ENCODE assay signal across 15 cellular contexts in genomic region chr10:128539784-128540759, GRCh38.
DNase-seq lines count a peak whose midpoint lies in the region; ATAC-seq and TF ChIP-seq lines count a peak whose summit lies in the region.
"Had no signal": no experiment of that assay in that cellular context is flagged by ENCODE, and none has a peak within 500 bp of the region (broad histone marks: within the 10 kb centered on the region; RNA-seq: fewer than 3 reads in every experiment).

No MANE protein-coding gene starts in this region.

- peaks cover 31% of the 10 kb centered on the region for H3K27me3 ChIP-seq in HUES48 (ENCODE audit: control insufficient read depth, insufficient read depth, low read length)

- peak overlapping the region; percentile 61 for H3K4me3 ChIP-seq in HUES48 (ENCODE audit: low read depth, low read length)
- peak overlapping the region; percentile 20 for H3K4me3 ChIP-seq in iPS-11a (ENCODE audit: low read depth, low read length)

- no peak overlapping the region; the same call in 1 of the 2 replicates for H3K9ac ChIP-seq in HUES48 (ENCODE audit: low read depth, low read length)

- H3K9me3 ChIP-seq in HUES48 (ENCODE audit: control insufficient read depth, insufficient read depth, low read length) = no peaks in the 10 kb centered on the region

- peaks cover 0 to 8% (median 0%) of the 10 kb centered on the region in 5 experiments for H3K9me3 Mint-ChIP-seq in brain
- H3K9me3 Mint-ChIP-seq: activated B cell treated with CpG ODN at 0.5 μM for 24 hours; stimulated activated naive CD8-positive, alpha-beta T cell treated with anti-CD3 and anti-CD28 coated beads, Interleukin-15, Interleukin-2, amounts not matched to agents 100 ng/mL and 50 ng/mL, for 24 hours had no signal

- peaks cover 78% of the 10 kb centered on the region for H3K4me1 ChIP-seq in HUES48 (ENCODE audit: control insufficient read depth, insufficient read depth, low read length)

- H3K4me3 Mint-ChIP-seq in brain = peak overlapping the region; percentile 75 to 81 (median 80)
- H3K4me3 Mint-ChIP-seq: activated B cell treated with CpG ODN at 0.5 μM for 24 hours; stimulated activated naive CD8-positive, alpha-beta T cell treated with anti-CD3 and anti-CD28 coated beads, Interleukin-15, Interleukin-2, amounts not matched to agents 100 ng/mL and 50 ng/mL, for 24 hours had no signal

- peak overlapping the region in 3 of 5 experiments; percentile 91 to 96 (median 93) for H3K27ac Mint-ChIP-seq in brain
- H3K27ac Mint-ChIP-seq: activated B cell treated with CpG ODN at 0.5 μM for 24 hours; CD14-positive monocyte; stimulated activated naive CD8-positive, alpha-beta T cell treated with anti-CD3 and anti-CD28 coated beads, Interleukin-15, Interleukin-2, amounts not matched to agents 100 ng/mL and 50 ng/mL, for 24 hours had no signal

- no peak overlapping the region for H3K27ac ChIP-seq in HUES48 (ENCODE audit: low read depth, low read length)

- no peak for TF ChIP-seq CTCF in brain (conservative IDR thresholded peaks at IDR 0.05)

- ATAC-seq in GM18517 (IDR thresholded peaks at IDR 0.05; ENCODE audit: unreplicated experiment) = no peak
- ATAC-seq: PC-3 had no signal

- DNase-seq in retina = peak; percentile 59
- no peak for DNase-seq in DMS53 treated with DMSO at 0.1 percent for 48 hours (lab: John Stamatoyannopoulos, UW; ENCODE audit: unreplicated experiment)
- DNase-seq in NCI-H82 (lab: John Stamatoyannopoulos, UW) = no peak
- DNase-seq: activated B cell treated with CpG ODN at 0.5 μM for 24 hours; activated effector memory CD4-positive, alpha-beta T cell treated with anti-CD3 and anti-CD28 coated beads, Interleukin-2, amount 50 U/mL, for 16 hours; KG1; NCI-H1417; PC-3; SW 1271 had no signal

- H3K4me1 Mint-ChIP-seq in brain = peaks cover 91% of the 10 kb centered on the region
- H3K4me1 Mint-ChIP-seq: activated B cell treated with CpG ODN at 0.5 μM for 24 hours, CD14-positive monocyte had no signal

- peaks cover 84% of the 10 kb centered on the region for H3K27me3 Mint-ChIP-seq in brain

- no peaks in the 10 kb centered on the region for H3K36me3 ChIP-seq in HUES48 (ENCODE audit: control insufficient read depth, insufficient read depth, low read length)

- no peaks in the 10 kb centered on the region for H3K36me3 Mint-ChIP-seq in brain
- H3K36me3 Mint-ChIP-seq: CD14-positive monocyte had no signal
